3 cellular contexts compared by ENCODE assay signal in the genomic region with DNA sequence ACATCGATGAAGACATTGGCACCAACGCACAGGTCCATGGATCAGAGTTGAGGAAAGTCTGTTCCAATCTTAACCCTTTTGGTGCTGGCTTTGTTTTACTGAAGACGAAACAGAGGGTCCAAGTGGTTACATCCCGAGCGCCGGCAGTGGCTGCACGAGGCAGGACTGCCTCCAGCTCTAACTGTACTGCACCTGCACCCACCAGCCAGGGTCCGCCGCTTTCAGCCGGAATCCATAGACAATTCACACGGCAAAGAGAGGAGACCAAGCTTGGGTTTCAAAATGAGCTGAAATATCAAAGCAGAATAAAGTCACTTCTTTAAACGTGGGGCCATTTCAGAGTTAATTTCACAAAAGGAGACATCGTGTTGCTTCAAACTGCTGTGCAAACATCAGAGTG.
TF ChIP-seq lines count a peak whose summit lies in the region.

No MANE protein-coding gene starts in this region.

TF ChIP-seq in SK-N-SH, 30 proteins besides CTCF, POLR2A, EP300 and RAD21:
- TF ChIP-seq GABPA (IDR thresholded peaks at IDR 0.05; ENCODE audit: low read depth) = no peak
- no peak for TF ChIP-seq JUND (IDR thresholded peaks at IDR 0.05)
- TF ChIP-seq, protein P1, sequence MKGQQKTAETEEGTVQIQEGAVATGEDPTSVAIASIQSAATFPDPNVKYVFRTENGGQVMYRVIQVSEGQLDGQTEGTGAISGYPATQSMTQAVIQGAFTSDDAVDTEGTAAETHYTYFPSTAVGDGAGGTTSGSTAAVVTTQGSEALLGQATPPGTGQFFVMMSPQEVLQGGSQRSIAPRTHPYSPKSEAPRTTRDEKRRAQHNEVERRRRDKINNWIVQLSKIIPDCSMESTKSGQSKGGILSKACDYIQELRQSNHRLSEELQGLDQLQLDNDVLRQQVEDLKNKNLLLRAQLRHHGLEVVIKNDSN (IDR thresholded peaks at IDR 0.05; ENCODE audit: borderline replicate concordance, low read depth) = no peak
- no peak for TF ChIP-seq YY1 (IDR thresholded peaks at IDR 0.05; ENCODE audit: low read depth)
- no peak for TF ChIP-seq MXI1 (IDR thresholded peaks at IDR 0.05; ENCODE audit: low read depth, low read length)
- TF ChIP-seq FOSL2 (IDR thresholded peaks at IDR 0.05; ENCODE audit: borderline replicate concordance, low read depth) = no peak
- TF ChIP-seq SMC3 (IDR thresholded peaks at IDR 0.05; ENCODE audit: low read depth, low read length) = no peak
- no peak for TF ChIP-seq TCF12 (IDR thresholded peaks at IDR 0.05)
- TF ChIP-seq POLR2AphosphoS5 (IDR thresholded peaks at IDR 0.05; ENCODE audit: low read depth, low read length) = no peak

TF ChIP-seq in SK-N-SH treated with all-trans-retinoic acid at 6 μM for 48 hours, 23 proteins besides CTCF, POLR2A, EP300 and RAD21:
- TF ChIP-seq ZFP30 (CRISPR knock-in tag; IDR thresholded peaks at IDR 0.05) (no peak), TOX (CRISPR knock-in tag; IDR thresholded peaks at IDR 0.05; ENCODE audit: borderline replicate concordance) (no peak), PATZ1 (CRISPR knock-in tag; IDR thresholded peaks at IDR 0.05; ENCODE audit: borderline replicate concordance) (no peak), GLIS3 (CRISPR knock-in tag; IDR thresholded peaks at IDR 0.05) (no peak)

TF ChIP-seq in H1, 55 proteins besides CTCF, POLR2A, EP300 and RAD21:
- no peak for TF ChIP-seq KDM4A (IDR thresholded peaks at IDR 0.05; ENCODE audit: low read depth, low read length, severe bottlenecking)
- no peak for TF ChIP-seq ATF2 (IDR thresholded peaks at IDR 0.05; ENCODE audit: low read length)
- no peak for TF ChIP-seq GABPA (IDR thresholded peaks at IDR 0.05; ENCODE audit: borderline replicate concordance, insufficient read depth, low read length)
- TF ChIP-seq, protein P2, sequence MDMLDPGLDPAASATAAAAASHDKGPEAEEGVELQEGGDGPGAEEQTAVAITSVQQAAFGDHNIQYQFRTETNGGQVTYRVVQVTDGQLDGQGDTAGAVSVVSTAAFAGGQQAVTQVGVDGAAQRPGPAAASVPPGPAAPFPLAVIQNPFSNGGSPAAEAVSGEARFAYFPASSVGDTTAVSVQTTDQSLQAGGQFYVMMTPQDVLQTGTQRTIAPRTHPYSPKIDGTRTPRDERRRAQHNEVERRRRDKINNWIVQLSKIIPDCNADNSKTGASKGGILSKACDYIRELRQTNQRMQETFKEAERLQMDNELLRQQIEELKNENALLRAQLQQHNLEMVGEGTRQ (IDR thresholded peaks at IDR 0.05; ENCODE audit: low read length) = no peak
- no peak for TF ChIP-seq MAFK (IDR thresholded peaks at IDR 0.05; ENCODE audit: low read depth, low read length)
- TF ChIP-seq CHD2 (IDR thresholded peaks at IDR 0.05; ENCODE audit: low read length) = no peak
- TF ChIP-seq HDAC2 (IDR thresholded peaks at IDR 0.05; ENCODE audit: borderline replicate concordance in 1 of 2, low read depth in 2 of 2, low read length in 2 of 2) = no peak
- no peak; the same call in 1 of the 2 replicates for TF ChIP-seq SUZ12 (IDR thresholded peaks at IDR 0.05; ENCODE audit: low read length)
- no peak for TF ChIP-seq TBP (IDR thresholded peaks at IDR 0.05; ENCODE audit: low read depth, low read length)
- no peak for TF ChIP-seq ASH2L (IDR thresholded peaks at IDR 0.05; ENCODE audit: low read length)
- no peak for TF ChIP-seq MAX (IDR thresholded peaks at IDR 0.05)
- no peak for TF ChIP-seq TEAD4 (IDR thresholded peaks at IDR 0.05; ENCODE audit: low read depth, low read length)
- no peak for TF ChIP-seq GTF2F1 (IDR thresholded peaks at IDR 0.05; ENCODE audit: borderline replicate concordance, low read depth, low read length)
- TF ChIP-seq SP4 (IDR thresholded peaks at IDR 0.05; ENCODE audit: low read length) = no peak
- TF ChIP-seq RNF2 (IDR thresholded peaks at IDR 0.05; ENCODE audit: borderline replicate concordance, low read depth, low read length, missing control alignments, poor library complexity, severe bottlenecking) = no peak
TF ChIP-seq in H1: peak in this region for 0.
